Comparison of ENCODE assay signal across 1 cellular context in genomic region chr20:47503685-47504084, GRCh38.
TF ChIP-seq lines count a peak whose summit lies in the region.

No MANE protein-coding gene starts in this region.

TF ChIP-seq in K562, 482 proteins besides CTCF, POLR2A, EP300 and RAD21 (continued from another document):
- TF ChIP-seq ZBTB40 (IDR thresholded peaks at IDR 0.05) = no peak
- TF ChIP-seq ZBTB40 (CRISPR knock-in tag; IDR thresholded peaks at IDR 0.05) = no peak
- TF ChIP-seq ZBTB11 (CRISPR knock-in tag; IDR thresholded peaks at IDR 0.05) = peak in 1 of 3 experiments; percentile 55; a peak in 1 of 6 replicates
- no peak for TF ChIP-seq ZNF592 (IDR thresholded peaks at IDR 0.05)
- TF ChIP-seq ZNF316 (IDR thresholded peaks at IDR 0.05) = peak; percentile 64
- TF ChIP-seq ZNF263 (CRISPR knock-in tag; IDR thresholded peaks at IDR 0.05; ENCODE audit: borderline replicate concordance) = no peak
- no peak for TF ChIP-seq SMARCA4 (IDR thresholded peaks at IDR 0.05)
- no peak for TF ChIP-seq CHD1 (IDR thresholded peaks at IDR 0.05; ENCODE audit: low read length)
TF ChIP-seq in K562: peak in this region for 6.
